In the genomic region with DNA sequence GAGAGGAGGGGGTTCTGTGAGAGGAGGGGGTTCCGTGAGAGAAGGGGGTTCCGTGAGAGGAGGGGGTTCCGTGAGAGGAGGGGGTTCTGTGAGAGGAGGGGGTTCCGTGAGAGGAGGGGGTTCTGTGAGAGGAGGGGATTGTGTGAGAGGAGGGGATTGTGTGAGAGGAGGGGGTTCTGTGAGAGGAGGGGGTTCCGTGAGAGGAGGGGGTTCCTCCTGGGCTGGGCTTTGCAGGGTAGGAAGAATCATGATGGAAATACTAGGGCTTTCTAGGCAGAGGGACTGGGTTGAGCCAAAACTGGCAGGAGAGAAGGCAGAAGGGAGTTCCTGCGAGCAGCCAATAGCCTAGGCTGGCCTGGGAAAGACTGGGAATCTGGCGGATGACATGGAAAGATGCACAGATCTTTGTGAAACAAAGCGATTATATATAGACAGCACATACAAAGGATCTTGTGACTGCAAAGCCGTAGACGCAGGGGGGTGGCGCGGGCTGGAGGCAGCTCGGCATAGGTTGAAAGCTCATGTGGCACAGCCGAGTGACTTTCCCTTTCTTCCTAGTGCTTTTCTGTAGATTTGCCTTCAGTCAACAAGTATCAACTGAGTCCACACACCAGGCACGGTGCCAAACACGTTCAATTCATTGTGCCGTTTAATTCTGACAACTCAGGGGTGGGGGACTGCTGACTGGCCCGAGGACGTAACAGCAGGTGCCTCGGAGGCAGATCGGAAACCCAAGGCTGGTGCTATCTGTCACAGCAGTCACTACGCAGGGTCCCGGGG, we compare ENCODE assay signal across 9 cellular contexts. TPM values are rescaled to one million over a fixed set of nuclear protein-coding genes. Genes with fewer than 3 reads are reported as not detected.
DNase-seq lines count a peak whose midpoint lies in the region; ATAC-seq and TF ChIP-seq lines count a peak whose summit lies in the region.
"Had no signal": no experiment of that assay in that cellular context is flagged by ENCODE, and none has a peak within 500 bp of the region (broad histone marks: within the 10 kb centered on the region; RNA-seq: fewer than 3 reads in every experiment).

No MANE protein-coding gene starts in this region.

- no peaks in the 10 kb centered on the region for H3K36me3 ChIP-seq in smooth muscle cell (ENCODE audit: low read depth)

- no peaks in the 10 kb centered on the region for H3K9me3 ChIP-seq in smooth muscle cell (replicated peaks; ENCODE audit: low read depth)

- 97% methylated on average over 18 of the region's 23 CpGs for WGBS in smooth muscle cell (ENCODE audit: low lambda C conversion rate)

- H3K4me3 ChIP-seq in dorsolateral prefrontal cortex = peak overlapping the region in 43 of 59 donors; percentile 1 to 57 (median 29)
- H3K4me3 ChIP-seq in smooth muscle cell = no peak overlapping the region

- no peak for ATAC-seq in left colon

- no peak overlapping the region for H2AFZ ChIP-seq in smooth muscle cell (ENCODE audit: low read depth)

- no peaks in the 10 kb centered on the region for H3K4me1 ChIP-seq in smooth muscle cell (ENCODE audit: low read depth)

- no peak overlapping the region for H3K4me2 ChIP-seq in smooth muscle cell

- peak in 1 of 56 donors; percentile 4 for TF ChIP-seq CTCF in dorsolateral prefrontal cortex (IDR thresholded peaks at IDR 0.05 in 54 of 56, conservative IDR thresholded peaks at IDR 0.05 in 2 of 56; ENCODE audit: low read depth in 1 of 56, partially characterized antibody in 56 of 56)
- TF ChIP-seq CTCF in smooth muscle cell (IDR thresholded peaks at IDR 0.05; ENCODE audit: borderline replicate concordance, insufficient read depth, poor library complexity, severe bottlenecking) = no peak

- H3K9ac ChIP-seq in smooth muscle cell (ENCODE audit: low read depth) = no peak overlapping the region

- peaks cover 73% of the 10 kb centered on the region for H4K20me1 ChIP-seq in smooth muscle cell (ENCODE audit: low read depth)

- DNase-seq in EH (ENCODE audit: low read depth) (peak; percentile 31), NCI-H510A (lab: John Stamatoyannopoulos, UW) (peak; percentile 46), dorsolateral prefrontal cortex (peak; percentile 54 to 88 (median 80)), pons (ENCODE audit: low spot score) (peak; percentile 76), left colon (no peak), cortex of kidney (lab: John Stamatoyannopoulos, UW) (no peak), NCI-H187 treated with DMSO at 0.1 percent for 48 hours (lab: John Stamatoyannopoulos, UW) (no peak), smooth muscle cell (lab: John Stamatoyannopoulos, UW; ENCODE audit: unreplicated experiment) (no peak)
- DNase-seq: endodermal cell had no signal

- peaks cover 40% of the 10 kb centered on the region for H3K79me2 ChIP-seq in smooth muscle cell (ENCODE audit: low read depth)

- H3F3A ChIP-seq in smooth muscle cell (ENCODE audit: low read depth) = no peaks in the 10 kb centered on the region

- H3K27ac ChIP-seq in dorsolateral prefrontal cortex (peak overlapping the region in 58 of 59 donors; percentile 16 to 90 (median 81)), smooth muscle cell (ENCODE audit: low read depth) (no peak overlapping the region)

- intact Hi-C loops in dorsolateral prefrontal cortex (cut with DNase I) (no loop called here), left colon (cut with DNase I, micrococcal nuclease) (no loop called here)

- no peaks in the 10 kb centered on the region for H3K27me3 ChIP-seq in dorsolateral prefrontal cortex
- no peaks in the 10 kb centered on the region for H3K27me3 ChIP-seq in smooth muscle cell (ENCODE audit: low read depth)

RNA-seq across cellular contexts. Expression of a gene that starts 6.3 kb away (rescaled TPM):
- total RNA-seq in dorsolateral prefrontal cortex (10 to 100 TPM; 31.5 to 61.9 (median 44.6) TPM), left colon (10 to 100 TPM; 26.9 to 31.8 TPM), smooth muscle cell (18.4 and 29.6 TPM in 2 replicates)
- polyA plus RNA-seq in smooth muscle cell = 47.7 and 52.2 TPM in 2 replicates

RNA-seq across cellular contexts. Expression of a gene that starts 26.8 kb away (rescaled TPM):
- total RNA-seq in dorsolateral prefrontal cortex (10 to 100 TPM in 84 of 120 experiments, 1 to 10 TPM in 36; 3.9 to 49.4 (median 12.1) TPM), left colon (1 to 10 TPM; 2.2 to 4.8 TPM), smooth muscle cell (23.8 and 30.0 TPM in 2 replicates)
- polyA plus RNA-seq in smooth muscle cell = 127 and 150 TPM in 2 replicates

RNA-seq across cellular contexts. Expression of a gene that starts 29.0 kb away (rescaled TPM):
- total RNA-seq in dorsolateral prefrontal cortex = 10 to 100 TPM in 35 of 120 experiments, 1 to 10 TPM in 85; 5.4 to 21.8 (median 8.4) TPM
- 1 to 10 TPM; 1.6 to 3.6 TPM for total RNA-seq in left colon
- total RNA-seq in smooth muscle cell = 1.2 and 2.8 TPM in 2 replicates
- 9.2 and 13.4 TPM in 2 replicates for polyA plus RNA-seq in smooth muscle cell

Comparison
In these comparisons a context has a peak if more than half of its experiments do, and no peak if none do; other contexts are left out.
1. DNase-seq: peak in EH (single experiment), NCI-H510A (single experiment), dorsolateral prefrontal cortex (10 of 10) and pons (single experiment); none in left colon (0 of 2), cortex of kidney (single experiment), NCI-H187 treated with DMSO at 0.1 percent for 48 hours (single experiment) and smooth muscle cell (single experiment).